Comparison of ENCODE assay signal across 1 cellular context in genomic region chr5:58455966-58456365, GRCh38.
TF ChIP-seq lines count a peak whose summit lies in the region.

No MANE protein-coding gene starts in this region.

TF ChIP-seq in GM23338, 12 proteins besides CTCF, POLR2A, EP300 and RAD21:
- TF ChIP-seq ZNF462 (CRISPR knock-in tag; IDR thresholded peaks at IDR 0.05) (no peak), EZH2 (IDR thresholded peaks at IDR 0.05; ENCODE audit: low read depth, unreplicated experiment) (no peak), ETS1 (IDR thresholded peaks at IDR 0.05) (no peak), STAT1 (IDR thresholded peaks at IDR 0.05; ENCODE audit: unreplicated experiment) (no peak), JUNB (IDR thresholded peaks at IDR 0.05; ENCODE audit: unreplicated experiment) (no peak), POLR2AphosphoS5 (IDR thresholded peaks at IDR 0.05; ENCODE audit: low read depth) (no peak), CREB1 (CRISPR knock-in tag; IDR thresholded peaks at IDR 0.05; ENCODE audit: low read depth) (no peak), NANOG (IDR thresholded peaks at IDR 0.05; ENCODE audit: borderline replicate concordance) (no peak), EZH2phosphoT487 (IDR thresholded peaks at IDR 0.05; ENCODE audit: unreplicated experiment) (no peak), ZNF331 (CRISPR knock-in tag; IDR thresholded peaks at IDR 0.05; ENCODE audit: low read depth) (no peak), REST (IDR thresholded peaks at IDR 0.05; ENCODE audit: unreplicated experiment) (no peak)
